ENCODE assay signal across 20 cellular contexts in the genomic region with DNA sequence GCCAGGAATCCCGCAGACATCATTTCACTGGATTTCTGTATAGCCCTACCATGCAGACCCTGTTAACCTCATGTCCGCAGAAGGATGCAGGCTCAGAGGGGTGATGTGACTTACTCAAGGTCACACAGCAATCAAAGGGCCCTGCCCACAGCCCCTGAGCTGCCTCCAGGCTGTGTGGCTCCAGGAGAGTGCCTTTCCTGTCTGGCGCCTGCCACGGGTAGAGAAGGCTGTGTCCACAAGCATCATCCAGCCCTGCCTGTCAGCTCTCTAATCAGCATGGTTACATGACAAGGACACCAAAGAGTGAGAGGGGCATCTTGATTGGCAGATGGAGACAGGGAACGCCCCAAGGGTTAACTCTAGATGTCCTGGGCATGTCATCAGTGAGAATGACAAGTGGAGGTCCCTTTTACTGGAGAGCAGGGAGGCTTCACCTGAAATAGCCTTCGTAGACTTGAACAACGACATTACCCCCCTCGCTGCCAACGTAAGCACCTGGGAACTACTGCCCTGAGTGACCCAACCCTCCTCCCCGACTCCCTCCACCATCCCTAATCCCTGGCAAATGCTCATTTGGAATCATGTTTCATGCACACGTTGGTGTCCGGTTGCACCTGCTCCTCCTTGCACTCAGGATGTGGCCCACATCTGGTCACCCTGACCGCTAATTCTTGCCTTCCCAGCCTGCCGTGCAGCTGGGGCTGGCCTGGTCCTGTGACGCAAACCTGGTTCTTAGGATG. TPM values are rescaled to one million over a fixed set of nuclear protein-coding genes. Genes with fewer than 3 reads are reported as not detected.
A peak's percentile ranks its signal among the peaks of the same experiment; 100 is the strongest.
DNase-seq lines count a peak whose midpoint lies in the region; ATAC-seq and TF ChIP-seq lines count a peak whose summit lies in the region.
"Had no signal": no experiment of that assay in that cellular context is flagged by ENCODE, and none has a peak within 500 bp of the region (broad histone marks: within the 10 kb centered on the region; RNA-seq: fewer than 3 reads in every experiment).

No MANE protein-coding gene starts in this region.

- H3K27ac Mint-ChIP-seq in activated T-helper 17 cell treated with anti-CD3 and anti-CD28 coated beads, Interleukin-2, amount 50 U/mL, for 72 hours, result no peak overlapping the region
- H3K27ac Mint-ChIP-seq: activated T-cell treated with anti-CD3 and anti-CD28 coated beads, Interleukin-2, amount 50 U/mL, for 72 hours; brain had no signal

- peaks cover under 1 to 39% (median 13%) of the 10 kb centered on the region in 3 donors for H3K27me3 ChIP-seq in sigmoid colon
- H3K27me3 ChIP-seq: SJSA1 had no signal

- CTCF ChIA-PET in OCI-LY7 (lab: Charles Lee; ENCODE audit: unreplicated experiment), result no interaction called here

- no peaks in the 10 kb centered on the region for H3K4me1 Mint-ChIP-seq in activated T-helper 17 cell treated with anti-CD3 and anti-CD28 coated beads, Interleukin-2, amount 50 U/mL, for 72 hours
- H3K4me1 Mint-ChIP-seq: CD14-positive monocyte; naive thymus-derived CD8-positive, alpha-beta T cell had no signal

- no peaks in the 10 kb centered on the region for H3K9me3 ChIP-seq in sigmoid colon
- no peaks in the 10 kb centered on the region for H3K9me3 ChIP-seq in OCI-LY7 (ENCODE audit: low read length)
- H3K9me3 ChIP-seq: prostate gland, suprapubic skin had no signal

- H3K4me3 Mint-ChIP-seq in activated T-helper 17 cell treated with anti-CD3 and anti-CD28 coated beads, Interleukin-2, amount 50 U/mL, for 72 hours, result no peak overlapping the region
- H3K4me3 Mint-ChIP-seq: activated T-cell treated with anti-CD3 and anti-CD28 coated beads, Interleukin-2, amount 50 U/mL, for 72 hours; naive thymus-derived CD8-positive, alpha-beta T cell had no signal

- no peak overlapping the region for H3K4me2 ChIP-seq in OCI-LY7 (ENCODE audit: low read length)
- H3K4me2 ChIP-seq: A549 had no signal

- no peaks in the 10 kb centered on the region for H4K20me1 ChIP-seq in OCI-LY7 (ENCODE audit: insufficient read depth, low read length)

- intact Hi-C loops in sigmoid colon (cut with DNase I) (no loop called here), OCI-LY7 (cut with micrococcal nuclease; ENCODE audit: unreplicated experiment) (no loop called here)

- no peaks in the 10 kb centered on the region for H3K79me2 ChIP-seq in OCI-LY7 (ENCODE audit: insufficient read depth, low read depth, low read length)

- H3K4me1 ChIP-seq in sigmoid colon (no peaks in the 10 kb centered on the region), OCI-LY7 (ENCODE audit: insufficient read depth, low read length, poor library complexity, severe bottlenecking) (peaks cover 9% of the 10 kb centered on the region)
- H3K4me1 ChIP-seq: prostate gland, suprapubic skin had no signal

- TF ChIP-seq POLR2A in sigmoid colon (IDR thresholded peaks at IDR 0.05), result no peak

- ATAC-seq in activated T-helper 17 cell treated with anti-CD3 and anti-CD28 coated beads, Interleukin-2, amount 50 U/mL, for 72 hours (replicated peaks), result no peak
- ATAC-seq: A549; activated T-cell treated with anti-CD3 and anti-CD28 coated beads, Interleukin-2, amount 50 U/mL, for 72 hours; naive thymus-derived CD8-positive, alpha-beta T cell had no signal

- H3K36me3 ChIP-seq in sigmoid colon (no peaks in the 10 kb centered on the region), OCI-LY7 (ENCODE audit: insufficient read depth, low read length) (no peaks in the 10 kb centered on the region)
- H3K36me3 ChIP-seq: prostate gland, suprapubic skin had no signal

- DNase-seq in NCI-H2171 treated with DMSO at 0.1 percent for 48 hours (lab: John Stamatoyannopoulos, UW) (peak; percentile 52), NCI-H2171 (lab: John Stamatoyannopoulos, UW) (no peak), NCI-H2029 treated with DMSO at 0.1 percent for 48 hours (lab: John Stamatoyannopoulos, UW) (peak; percentile 81), SHP77 treated with DMSO at 0.1 percent for 48 hours (lab: John Stamatoyannopoulos, UW) (peak; percentile 98), sigmoid colon (peak; percentile 48), Ammon's horn (ENCODE audit: low spot score) (no peak), OCI-LY7 (ENCODE audit: low spot score) (no peak)
- DNase-seq: activated T-cell treated with anti-CD3 and anti-CD28 coated beads, Interleukin-2, amount 50 U/mL, for 72 hours; naive thymus-derived CD8-positive, alpha-beta T cell; NCI-H2227 treated with DMSO at 0.1 percent for 48 hours had no signal

- H3K36me3 Mint-ChIP-seq in activated T-helper 17 cell treated with anti-CD3 and anti-CD28 coated beads, Interleukin-2, amount 50 U/mL, for 72 hours (ENCODE audit: low read depth), result no peaks in the 10 kb centered on the region
- H3K36me3 Mint-ChIP-seq: brain, CD14-positive monocyte had no signal

- POLR2A ChIA-PET in OCI-LY7 (lab: Charles Lee), result no interaction called here

- 69 to 73% methylated on average over 15 of the region's 15 CpGs for WGBS in sigmoid colon, 2 donors

- peaks cover 40% of the 10 kb centered on the region for H3K27me3 Mint-ChIP-seq in activated T-helper 17 cell treated with anti-CD3 and anti-CD28 coated beads, Interleukin-2, amount 50 U/mL, for 72 hours

- no peaks in the 10 kb centered on the region for H3K9me2 ChIP-seq in OCI-LY7 (ENCODE audit: insufficient read depth, low read length)

- H2AFZ ChIP-seq in OCI-LY7 (ENCODE audit: low read length), result no peak overlapping the region

- no peaks in the 10 kb centered on the region for H3K9me3 Mint-ChIP-seq in activated T-helper 17 cell treated with anti-CD3 and anti-CD28 coated beads, Interleukin-2, amount 50 U/mL, for 72 hours

- BruUV-seq in OCI-LY7 (replicated peaks; lab: Mats Ljungman, UMichigan), result no TSS peak

- TF ChIP-seq CTCF in sigmoid colon (IDR thresholded peaks at IDR 0.05) (no peak), OCI-LY7 (conservative IDR thresholded peaks at IDR 0.05; ENCODE audit: low read length) (no peak)

- TF ChIP-seq EP300 in sigmoid colon (IDR thresholded peaks at IDR 0.05), result no peak

- H3K4me3 ChIP-seq in sigmoid colon (no peak overlapping the region), OCI-LY7 (ENCODE audit: low read depth, low read length, poor library complexity, severe bottlenecking) (no peak overlapping the region)
- H3K4me3 ChIP-seq: A549, prostate gland, SJSA1, suprapubic skin had no signal

- H3K27ac ChIP-seq in sigmoid colon (no peak overlapping the region), OCI-LY7 (ENCODE audit: low read depth, low read length, poor library complexity, severe bottlenecking) (no peak overlapping the region)
- H3K27ac ChIP-seq: A549, HL-60, prostate gland, SJSA1, suprapubic skin had no signal

RNA-seq across cellular contexts. Expression of a gene that starts 6.9 kb away (rescaled TPM):
- not detected for total RNA-seq in sigmoid colon
- polyA plus RNA-seq in sigmoid colon, result not detected
- not detected in 2 replicates for total RNA-seq in OCI-LY7 (2014; rRNA removed; shearing (Covaris generic))
- total RNA-seq in OCI-LY7 (2022), result not detected in 2 replicates
- not detected for total RNA-seq in activated T-helper 17 cell treated with anti-CD3 and anti-CD28 coated beads, Interleukin-2, amount 50 U/mL, for 72 hours
- total RNA-seq: endothelial cell of umbilical vein; naive thymus-derived CD8-positive, alpha-beta T cell; prostate gland; suprapubic skin; T-helper 2 cell treated with Interferon-gamma antibody and Interleukin-4, amounts not matched to agents 100 ng/mL and 5 ng/mL, for 36 hours had no signal
- polyA plus RNA-seq: CD14-positive monocyte; naive thymus-derived CD8-positive, alpha-beta T cell had no signal

RNA-seq across cellular contexts. Expression of a gene that starts 21.8 kb away (rescaled TPM):
- total RNA-seq in sigmoid colon (10 to 100 TPM; 19.3 to 42.9 (median 21.0) TPM), OCI-LY7 (2022) (34.5 and 35.9 TPM in 2 replicates)
- 10 to 100 TPM; 12.0 to 25.7 (median 16.2) TPM for polyA plus RNA-seq in sigmoid colon
- total RNA-seq in OCI-LY7 (2014; rRNA removed; shearing (Covaris generic)), result 27.6 and 28.8 TPM in 2 replicates
- total RNA-seq in activated T-helper 17 cell treated with anti-CD3 and anti-CD28 coated beads, Interleukin-2, amount 50 U/mL, for 72 hours, result 10 to 100 TPM; 20.4 to 25.6 TPM

RNA-seq across cellular contexts. Expression of a gene that starts 56.0 kb away (rescaled TPM):
- total RNA-seq in sigmoid colon, result 10 to 100 TPM in 3 of 4 donors, 1 to 10 TPM in 1; 7.7 to 56.8 (median 31.1) TPM
- polyA plus RNA-seq in sigmoid colon, result 10 to 100 TPM; 12.0 to 18.8 (median 14.8) TPM
- total RNA-seq in OCI-LY7 (2014; rRNA removed; shearing (Covaris generic)), result 0.44 TPM in 1 of 2 replicates, not detected in the other
- not detected in 2 replicates for total RNA-seq in OCI-LY7 (2022)
- 1 to 10 TPM in 1 of 2 donors, under 1 TPM in 1; 0.82 to 3.7 TPM for total RNA-seq in activated T-helper 17 cell treated with anti-CD3 and anti-CD28 coated beads, Interleukin-2, amount 50 U/mL, for 72 hours
- polyA plus RNA-seq: CD14-positive monocyte had no signal

Comparison
In these comparisons a context has a peak if more than half of its experiments do, and no peak if none do; other contexts are left out.
1. DNase-seq: peak in NCI-H2171 treated with DMSO at 0.1 percent for 48 hours (single experiment), NCI-H2029 treated with DMSO at 0.1 percent for 48 hours (single experiment), SHP77 treated with DMSO at 0.1 percent for 48 hours (single experiment) and sigmoid colon (single experiment); none in NCI-H2171 (single experiment), Ammon's horn (single experiment) and OCI-LY7 (single experiment).